Comparison of ENCODE assay signal across 8 cellular contexts in genomic region chr5:40679071-40679997, GRCh38. TPM values are rescaled to one million over a fixed set of nuclear protein-coding genes. Genes with fewer than 3 reads are reported as not detected.
DNase-seq lines count a peak whose midpoint lies in the region; ATAC-seq lines count a peak whose summit lies in the region.

Gene PTGER4, plus strand, starts transcription at chr5:40679915. Its CDS starts 1,079 bp downstream, at chr5:40680994.

- no peaks in the 10 kb centered on the region for H3K79me1 ChIP-seq in mesenchymal stem cell (replicated peaks; ENCODE audit: low read length, poor library complexity, severe bottlenecking)

- WGBS in mesenchymal stem cell, result 1% methylated on average over 52 of the region's 67 CpGs

- peak within 1 kb of the TSS; percentile 84 to 99 (median 95) for H3K9ac ChIP-seq in BLaER1 treated with 17β-estradiol and CSF1 and Interleukin-3, amounts not matched to agents 10 nM and 100 nM
- H3K9ac ChIP-seq in mesenchymal stem cell (ENCODE audit: low read length), result peak within 1 kb of the TSS; percentile 87

- H2BK5ac ChIP-seq in mesenchymal stem cell (ENCODE audit: low read depth, low read length, poor library complexity, severe bottlenecking), result peak within 1 kb of the TSS; percentile 92

- H3K27me3 ChIP-seq in BLaER1 treated with 17β-estradiol and CSF1 and Interleukin-3, amounts not matched to agents 10 nM and 100 nM, result no peaks in the 10 kb centered on the region; a peak in 4 of 22 replicates
- no peaks in the 10 kb centered on the region for H3K27me3 ChIP-seq in mesenchymal stem cell (ENCODE audit: control insufficient read depth in 1 of 2, insufficient read depth in 1 of 2, low read length in 2 of 2)

- peaks cover 39 to 63% of the 10 kb centered on the region in 2 donors for H3K4me1 Mint-ChIP-seq in effector memory CD8-positive, alpha-beta T cell (ENCODE audit: low read depth in 2 of 2)

- peak within 1 kb of the TSS in 1 of 2 experiments; percentile 57 for H2BK12ac ChIP-seq in mesenchymal stem cell (ENCODE audit: low read length in 2 of 2)

- peak within 1 kb of the TSS; percentile 15 for H2BK15ac ChIP-seq in mesenchymal stem cell (ENCODE audit: low read depth, poor library complexity, severe bottlenecking)

- H3K4me1 ChIP-seq in BLaER1 treated with 17β-estradiol and CSF1 and Interleukin-3, amounts not matched to agents 10 nM and 100 nM, result peaks cover 27 to 46% (median 36%) of the 10 kb centered on the region in 10 experiments
- H3K4me1 ChIP-seq in mesenchymal stem cell (ENCODE audit: control insufficient read depth, insufficient read depth, low read depth, low read length), result peaks cover 13% of the 10 kb centered on the region

- H2BK120ac ChIP-seq in mesenchymal stem cell (ENCODE audit: low read depth, low read length), result no peak within 1 kb of the TSS

- peaks cover 0 to 7% (median 0%) of the 10 kb centered on the region in 11 experiments; a peak in 1 of 22 replicates for H3K9me3 ChIP-seq in BLaER1 treated with 17β-estradiol and CSF1 and Interleukin-3, amounts not matched to agents 10 nM and 100 nM (replicated peaks in 1 of 11)
- no peaks in the 10 kb centered on the region for H3K9me3 ChIP-seq in mesenchymal stem cell (ENCODE audit: control insufficient read depth, low read length)

- no peaks in the 10 kb centered on the region for H3K27me3 Mint-ChIP-seq in effector memory CD8-positive, alpha-beta T cell

- peak; percentile 57 for ATAC-seq in GM19351 (IDR thresholded peaks at IDR 0.05; ENCODE audit: unreplicated experiment)
- peak; percentile 44 for ATAC-seq in HG03520 (IDR thresholded peaks at IDR 0.05; ENCODE audit: unreplicated experiment)
- peak; percentile 66 for ATAC-seq in effector memory CD8-positive, alpha-beta T cell (replicated peaks)

- H3K27ac ChIP-seq in BLaER1 treated with 17β-estradiol and CSF1 and Interleukin-3, amounts not matched to agents 10 nM and 100 nM, result peak within 1 kb of the TSS; percentile 88 to 98 (median 92)
- H3K27ac ChIP-seq in mesenchymal stem cell (ENCODE audit: low read length, poor library complexity, severe bottlenecking), result peak within 1 kb of the TSS; percentile 98

- H3K4me3 ChIP-seq in BLaER1 treated with 17β-estradiol and CSF1 and Interleukin-3, amounts not matched to agents 10 nM and 100 nM, result peak within 1 kb of the TSS; percentile 74 to 99 (median 96)
- peak within 1 kb of the TSS; percentile 73 to 87 for H3K4me3 ChIP-seq in mesenchymal stem cell (ENCODE audit: insufficient read depth in 1 of 2, low read depth in 1 of 2, low read length in 2 of 2)

- peak within 1 kb of the TSS; percentile 99 to 100 for H3K27ac Mint-ChIP-seq in effector memory CD8-positive, alpha-beta T cell

- POLR2A ChIA-PET in activated CD8-positive, alpha-beta memory T cell treated with anti-CD3 and anti-CD28 coated beads for 36 hours (lab: Charles Lee), result interaction anchor here (0.6 to 1.9 kb wide), 8 partner anchors 11 to 302 kb away, joined by 3 to 7 read pairs (median 4); no protein-coding TSS in a partner anchor

- H2AFZ ChIP-seq in mesenchymal stem cell (ENCODE audit: low read depth, low read length), result peak within 1 kb of the TSS; percentile 67

- peaks cover 18 to 35% (median 32%) of the 10 kb centered on the region in 11 experiments for H3K36me3 ChIP-seq in BLaER1 treated with 17β-estradiol and CSF1 and Interleukin-3, amounts not matched to agents 10 nM and 100 nM
- no peaks in the 10 kb centered on the region for H3K36me3 ChIP-seq in mesenchymal stem cell (ENCODE audit: control insufficient read depth in 1 of 2, insufficient read depth in 2 of 2, low read depth in 1 of 2, low read length in 2 of 2)

- H3K4me3 Mint-ChIP-seq in effector memory CD8-positive, alpha-beta T cell, result peak within 1 kb of the TSS; percentile 100

- peak within 1 kb of the TSS; percentile 57 for H4K8ac ChIP-seq in mesenchymal stem cell (ENCODE audit: low read length)

- peak within 1 kb of the TSS; percentile 26 to 92 for H3K18ac ChIP-seq in mesenchymal stem cell (ENCODE audit: low read depth in 1 of 2, low read length in 2 of 2)

- no peak within 1 kb of the TSS for H2AK5ac ChIP-seq in mesenchymal stem cell (ENCODE audit: low read length, severe bottlenecking)

- peak within 1 kb of the TSS in 1 of 2 experiments; percentile 94 for H3K23ac ChIP-seq in mesenchymal stem cell (ENCODE audit: low read length in 2 of 2)

- CTCF ChIA-PET in activated CD8-positive, alpha-beta memory T cell treated with anti-CD3 and anti-CD28 coated beads for 36 hours (lab: Charles Lee), result interaction anchor here (0.8 to 1.4 kb wide), 2 partner anchors 170 to 242 kb away, joined by 3 to 4 read pairs; no protein-coding TSS in a partner anchor

- H3K14ac ChIP-seq in mesenchymal stem cell (ENCODE audit: low read length in 2 of 2), result peak within 1 kb of the TSS in 1 of 2 experiments; percentile 62

- H4K20me1 ChIP-seq in BLaER1 treated with 17β-estradiol and CSF1 and Interleukin-3, amounts not matched to agents 10 nM and 100 nM, result peaks cover 43 to 45% (median 44%) of the 10 kb centered on the region in 11 experiments

- peak within 1 kb of the TSS; percentile 82 to 97 (median 87) for H3K4me2 ChIP-seq in BLaER1 treated with 17β-estradiol and CSF1 and Interleukin-3, amounts not matched to agents 10 nM and 100 nM
- peak within 1 kb of the TSS; percentile 98 for H3K4me2 ChIP-seq in mesenchymal stem cell (ENCODE audit: low read length, poor library complexity, severe bottlenecking)

- H3K9me3 Mint-ChIP-seq in effector memory CD8-positive, alpha-beta T cell, result no peaks in the 10 kb centered on the region

- H3K36me3 Mint-ChIP-seq in effector memory CD8-positive, alpha-beta T cell (ENCODE audit: insufficient read depth), result peaks cover 57% of the 10 kb centered on the region

- H4K91ac ChIP-seq in mesenchymal stem cell (ENCODE audit: low read length), result no peak within 1 kb of the TSS

- H3K4ac ChIP-seq in mesenchymal stem cell (ENCODE audit: low read depth in 1 of 2, low read length in 2 of 2), result peak within 1 kb of the TSS in 1 of 2 experiments; percentile 59

- peak; percentile 99 to 100 for DNase-seq in NOMO-1 (lab: John Stamatoyannopoulos, UW; ENCODE audit: unreplicated experiment in 2 of 2)
- DNase-seq in effector memory CD8-positive, alpha-beta T cell, result peak; percentile 81 to 86 (median 85)
- peak; percentile 90 for DNase-seq in mesenchymal stem cell
- peak; percentile 84 for DNase-seq in stimulated activated CD8-positive, alpha-beta memory T cell treated with anti-CD3 and anti-CD28 coated beads, Interleukin-12 subunit alpha, Interleukin-12 subunit beta, amount 100 ng/mL, for 24 hours (ENCODE audit: extremely low read depth)

RNA-seq across cellular contexts. Expression of gene PTGER4, which starts in this region (rescaled TPM):
- 10 to 100 TPM; 39.9 to 42.0 TPM for total RNA-seq in activated CD8-positive, alpha-beta memory T cell treated with anti-CD3 and anti-CD28 coated beads for 36 hours
- 9.9 TPM for polyA plus RNA-seq in mesenchymal stem cell (2013, experiment 1 of 2)
- 10.4 TPM for polyA plus RNA-seq in mesenchymal stem cell (2013, experiment 2 of 2)

Comparison
In these comparisons a context has a peak if more than half of its experiments do, and no peak if none do; other contexts are left out.
1. Peak in every context shown above with its lines: DNase-seq, ATAC-seq, H3K4me3 ChIP-seq and H3K27ac ChIP-seq.